ENCODE assay signal across 21 cellular contexts in the genomic region with DNA sequence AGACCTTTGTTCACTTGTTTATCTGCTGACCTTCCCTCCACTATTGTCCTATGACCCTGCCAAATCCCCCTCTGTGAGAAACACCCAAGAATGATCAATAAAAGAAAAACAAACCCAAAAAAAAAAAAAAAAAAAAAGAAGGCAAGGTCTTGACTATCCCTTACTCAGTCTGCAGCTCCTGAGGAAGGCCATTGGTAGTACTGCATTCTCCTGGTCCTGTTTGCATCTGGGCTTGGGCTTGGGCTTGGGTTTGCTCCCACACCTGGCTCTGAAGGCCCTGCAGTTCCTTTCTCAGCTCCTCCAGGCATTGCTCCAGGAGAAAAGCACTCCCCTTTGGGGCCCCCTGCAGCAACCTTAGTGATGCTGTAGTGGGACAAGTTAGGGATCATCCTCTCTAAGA. TPM values are rescaled to one million over a fixed set of nuclear protein-coding genes. Genes with fewer than 3 reads are reported as not detected.
DNase-seq lines count a peak whose midpoint lies in the region; FAIRE-seq and TF ChIP-seq lines count a peak whose summit lies in the region.
"Had no signal": no experiment of that assay in that cellular context is flagged by ENCODE, and none has a peak within 500 bp of the region (broad histone marks: within the 10 kb centered on the region; RNA-seq: fewer than 3 reads in every experiment).

No MANE protein-coding gene starts in this region.

- H3K27me3 ChIP-seq in H1 (replicated peaks in 1 of 4; ENCODE audit: control insufficient read depth in 3 of 4, extremely low read depth in 1 of 4, insufficient read depth in 3 of 4, low read length in 3 of 4) (no peaks in the 10 kb centered on the region), neural progenitor cell (no peaks in the 10 kb centered on the region), H9 (ENCODE audit: insufficient read depth, low read length) (no peaks in the 10 kb centered on the region)
- H3K27me3 ChIP-seq: heart left ventricle, transverse colon had no signal

- H3K56ac ChIP-seq in H1 (replicated peaks; ENCODE audit: insufficient read length, low read depth, low read length) (no peak overlapping the region), H9 (ENCODE audit: insufficient read length, low read depth, low read length) (no peak overlapping the region)

- POLR2A ChIA-PET in activated CD4-positive, alpha-beta T cell treated with anti-CD3 and anti-CD28 coated beads, Interleukin-2, amount 10 ng/mL, durations not matched to agents 7 days and 5 days (lab: Charles Lee): no interaction called here
- POLR2A ChIA-PET in OCI-LY7 (lab: Charles Lee): interaction anchor here (0.6 to 4.0 kb wide), 2 partner anchors 158 to 172 kb away, joined by 5 to 22 read pairs; partner anchors contain the start of genes HPDL, MUTYH and TOE1
- POLR2A ChIA-PET in H1 (lab: Charles Lee; ENCODE audit: partially characterized antibody): interaction anchor here (0.6 to 16.2 kb wide), 8 partner anchors 7 to 679 kb away, joined by 3 to 429 read pairs (median 16); partner anchors contain the start of genes HPDL, PRDX1 and TESK2

- H3K9me3 ChIP-seq in OCI-LY7 (ENCODE audit: low read length) (no peaks in the 10 kb centered on the region), H1 (ENCODE audit: insufficient read depth in 2 of 2, low read depth in 1 of 2, low read length in 1 of 2) (peaks cover 0 to 10% of the 10 kb centered on the region in 2 experiments; a peak in 2 of 4 replicates), neural progenitor cell (ENCODE audit: low read depth) (no peaks in the 10 kb centered on the region), H9 (ENCODE audit: control insufficient read depth, low read depth, low read length) (no peaks in the 10 kb centered on the region)
- H3K9me3 ChIP-seq: A549, heart left ventricle, transverse colon had no signal

- H4K20me1 ChIP-seq in OCI-LY7 (ENCODE audit: insufficient read depth, low read length): no peaks in the 10 kb centered on the region
- H4K20me1 ChIP-seq in H1 (replicated peaks in 1 of 2; ENCODE audit: control insufficient read depth in 1 of 2, insufficient read depth in 2 of 2, low read length in 2 of 2): no peaks in the 10 kb centered on the region
- no peaks in the 10 kb centered on the region for H4K20me1 ChIP-seq in neural progenitor cell (ENCODE audit: low read depth)
- H4K20me1 ChIP-seq in H9 (ENCODE audit: control insufficient read depth, insufficient read depth, insufficient read length): no peaks in the 10 kb centered on the region

- H2BK15ac ChIP-seq in H1 (ENCODE audit: low read length) (no peak overlapping the region), H9 (ENCODE audit: low read depth, low read length) (no peak overlapping the region)

- H3K36me3 ChIP-seq in OCI-LY7 (ENCODE audit: insufficient read depth, low read length): no peaks in the 10 kb centered on the region; the same call in 1 of the 2 replicates
- no peaks in the 10 kb centered on the region for H3K36me3 ChIP-seq in H1 (ENCODE audit: control insufficient read depth in 2 of 4, insufficient read depth in 4 of 4, low read length in 3 of 4)
- H3K36me3 ChIP-seq in neural progenitor cell: no peaks in the 10 kb centered on the region
- H3K36me3 ChIP-seq: transverse colon had no signal

- no peaks in the 10 kb centered on the region for H3K27me3 Mint-ChIP-seq in activated CD4-positive, alpha-beta T cell treated with anti-CD3 and anti-CD28 coated beads, Interleukin-2, amount 10 ng/mL, durations not matched to agents 7 days and 5 days
- H3K27me3 Mint-ChIP-seq in neural progenitor cell (ENCODE audit: insufficient read depth, low read depth): peaks cover 9% of the 10 kb centered on the region
- no peaks in the 10 kb centered on the region; the same call in 1 of the 2 replicates for H3K27me3 Mint-ChIP-seq in H9 (ENCODE audit: low read depth)
- H3K27me3 Mint-ChIP-seq: stimulated activated naive CD8-positive, alpha-beta T cell treated with anti-CD3 and anti-CD28 coated beads, Interleukin-15, Interleukin-2, amounts not matched to agents 100 ng/mL and 50 ng/mL, for 24 hours had no signal

- H3K4me3 Mint-ChIP-seq in activated CD4-positive, alpha-beta T cell treated with anti-CD3 and anti-CD28 coated beads, Interleukin-2, amount 10 ng/mL, durations not matched to agents 7 days and 5 days: peak overlapping the region; percentile 85
- peak overlapping the region; percentile 93 for H3K4me3 Mint-ChIP-seq in neural progenitor cell
- H3K4me3 Mint-ChIP-seq in H9: peak overlapping the region in 1 of 2 experiments; percentile 96; a peak in 1 of 5 replicates

- H2BK20ac ChIP-seq in H1 (ENCODE audit: low read length) (no peak overlapping the region), H9 (ENCODE audit: low read depth, low read length, poor library complexity, severe bottlenecking) (no peak overlapping the region)

- intact Hi-C loops in OCI-LY7 (cut with micrococcal nuclease; ENCODE audit: unreplicated experiment): loop anchor here (10.0 kb wide), 1 partner anchor 763 kb away; the partner anchor contains the start of genes KIF2C and RNU5D-1

- H3K79me2 ChIP-seq in OCI-LY7 (ENCODE audit: insufficient read depth, low read depth, low read length) (peaks cover 8% of the 10 kb centered on the region; the same call in 1 of the 2 replicates), H1 (ENCODE audit: control insufficient read depth in 1 of 2, insufficient read depth in 2 of 2, low read length in 2 of 2) (peaks cover 0 to 13% of the 10 kb centered on the region in 2 experiments; a peak in 2 of 4 replicates), neural progenitor cell (ENCODE audit: low read depth) (peaks cover 9% of the 10 kb centered on the region), H9 (ENCODE audit: insufficient read depth, low read length) (no peaks in the 10 kb centered on the region)

- FAIRE-seq in H1 (lab: Jason Lieb, UNC): no peak
- FAIRE-seq: A549, astrocyte, keratinocyte had no signal

- no peak overlapping the region for H3K9ac ChIP-seq in H1 (replicated peaks in 1 of 4; ENCODE audit: extremely low read depth in 1 of 4, low read depth in 3 of 4, low read length in 3 of 4)
- no peak overlapping the region for H3K9ac ChIP-seq in neural progenitor cell
- no peak overlapping the region for H3K9ac ChIP-seq in H9 (ENCODE audit: extremely low read depth, insufficient read length, low read length)

- TF ChIP-seq RAD21 in H1 (IDR thresholded peaks at IDR 0.05 in 1 of 2, conservative IDR thresholded peaks at IDR 0.05 in 1 of 2; ENCODE audit: low read depth in 2 of 2, low read length in 2 of 2): no peak

- TF ChIP-seq POLR2A in H1 (IDR thresholded peaks at IDR 0.05; ENCODE audit: control extremely low read depth in 1 of 2, low read depth in 2 of 2, low read length in 2 of 2): no peak

- H4K91ac ChIP-seq in H1 (replicated peaks; ENCODE audit: insufficient read length, low read length): no peak overlapping the region
- no peak overlapping the region for H4K91ac ChIP-seq in H9 (ENCODE audit: insufficient read length, low read depth, low read length)

- no peak for DNase-seq in activated CD4-positive, alpha-beta T cell treated with anti-CD3 and anti-CD28 coated beads, Interleukin-2, amount 10 ng/mL, durations not matched to agents 7 days and 5 days
- no peak for DNase-seq in activated CD4-positive, alpha-beta T cell treated with anti-CD3 and anti-CD28 coated beads, Interleukin-2, amount 50 U/mL, for 48 hours
- no peak for DNase-seq in OCI-LY7 (ENCODE audit: low spot score)
- no peak for DNase-seq in H1 (ENCODE audit: low read depth in 1 of 2, low spot score in 2 of 2)
- no peak for DNase-seq in neural progenitor cell (ENCODE audit: low spot score)
- DNase-seq in NCI-H524 (lab: John Stamatoyannopoulos, UW): no peak
- DNase-seq in H9: no peak
- DNase-seq in NCI-H510A (lab: John Stamatoyannopoulos, UW): no peak
- DNase-seq: activated effector memory CD4-positive, alpha-beta T cell treated with Interleukin-2 at 50 U/mL for 16 hours; C1 segment of cervical spinal cord; GOT3; heart left ventricle; NCI-H187; NCI-H2227 treated with DMSO at 0.1 percent for 48 hours; SW 1271; transverse colon had no signal

- TF ChIP-seq EP300 in H1 (IDR thresholded peaks at IDR 0.05; ENCODE audit: borderline replicate concordance in 1 of 2, low read depth in 2 of 2, low read length in 2 of 2): no peak

- H2AFZ ChIP-seq in OCI-LY7 (ENCODE audit: low read length) (no peak overlapping the region), H1 (ENCODE audit: low read length) (no peak overlapping the region), neural progenitor cell (replicated peaks) (no peak overlapping the region), H9 (ENCODE audit: low read length) (no peak overlapping the region)

- BruUV-seq in OCI-LY7 (replicated peaks; lab: Mats Ljungman, UMichigan): no TSS peak

- TF ChIP-seq CTCF in OCI-LY7 (conservative IDR thresholded peaks at IDR 0.05; ENCODE audit: low read length) (no peak), H1 (IDR thresholded peaks at IDR 0.05; ENCODE audit: control extremely low read depth in 1 of 3, insufficient read depth in 1 of 3, low read depth in 1 of 3, low read length in 3 of 3) (no peak), neural progenitor cell (IDR thresholded peaks at IDR 0.05) (no peak), H9 (conservative IDR thresholded peaks at IDR 0.05) (no peak)

- H3K27ac Mint-ChIP-seq in activated CD4-positive, alpha-beta T cell treated with anti-CD3 and anti-CD28 coated beads, Interleukin-2, amount 10 ng/mL, durations not matched to agents 7 days and 5 days: no peak overlapping the region
- H3K27ac Mint-ChIP-seq in neural progenitor cell: no peak overlapping the region
- H3K27ac Mint-ChIP-seq in H9: no peak overlapping the region
- H3K27ac Mint-ChIP-seq: mesothelial cell of epicardium had no signal

- peak overlapping the region; percentile 100 for H3K4me2 ChIP-seq in OCI-LY7 (ENCODE audit: low read length)
- H3K4me2 ChIP-seq in H1 (ENCODE audit: insufficient read depth in 1 of 2, low read depth in 2 of 2, low read length in 2 of 2): peak overlapping the region; percentile 10 to 84; a peak in 1 of 4 replicates
- peak overlapping the region; percentile 86 for H3K4me2 ChIP-seq in neural progenitor cell
- H3K4me2 ChIP-seq in H9 (ENCODE audit: insufficient read depth, insufficient read length, low read length): no peak overlapping the region

- H3K36me3 Mint-ChIP-seq in activated CD4-positive, alpha-beta T cell treated with anti-CD3 and anti-CD28 coated beads, Interleukin-2, amount 10 ng/mL, durations not matched to agents 7 days and 5 days (ENCODE audit: low read depth): peaks cover 2% of the 10 kb centered on the region
- H3K36me3 Mint-ChIP-seq in neural progenitor cell (no peaks in the 10 kb centered on the region), H9 (ENCODE audit: insufficient read depth in 1 of 3, low read depth in 3 of 3) (peaks cover 2 to 9% (median 9%) of the 10 kb centered on the region in 3 experiments; a peak in 6 of 7 replicates)
- H3K36me3 Mint-ChIP-seq: mesothelial cell of epicardium had no signal

- H3K23ac ChIP-seq in H1 (ENCODE audit: insufficient read length): no peak overlapping the region
- no peak overlapping the region for H3K23ac ChIP-seq in H9 (ENCODE audit: insufficient read length, low read depth, low read length)

- H2BK12ac ChIP-seq in H1 (ENCODE audit: low read depth, low read length) (no peak overlapping the region), H9 (ENCODE audit: insufficient read length, low read depth, low read length) (no peak overlapping the region)

- H3T11ph ChIP-seq in H9 (ENCODE audit: low read length): no peak overlapping the region

- H2BK5ac ChIP-seq in H1 (ENCODE audit: low read depth, low read length) (no peak overlapping the region), H9 (ENCODE audit: insufficient read length, low read length) (no peak overlapping the region)

- H3K27ac ChIP-seq in OCI-LY7 (ENCODE audit: low read depth, low read length, poor library complexity, severe bottlenecking) (no peak overlapping the region), H1 (ENCODE audit: low read depth, low read length) (no peak overlapping the region), neural progenitor cell (no peak overlapping the region), H9 (ENCODE audit: insufficient read length, low read depth, low read length) (no peak overlapping the region)
- H3K27ac ChIP-seq: heart left ventricle, transverse colon had no signal

- peaks cover 17% of the 10 kb centered on the region for H3F3A ChIP-seq in neural progenitor cell (ENCODE audit: low read depth)

- CTCF ChIA-PET in activated CD4-positive, alpha-beta T cell treated with anti-CD3 and anti-CD28 coated beads, Interleukin-2, amount 10 ng/mL, durations not matched to agents 7 days and 5 days (lab: Charles Lee): interaction anchor here (1.5 to 2.1 kb wide), 2 partner anchors 53 to 139 kb away, joined by 4 to 8 read pairs; partner anchors contain the start of gene AKR1A1
- CTCF ChIA-PET in OCI-LY7 (lab: Charles Lee; ENCODE audit: unreplicated experiment): no interaction called here
- CTCF ChIA-PET in H1 (lab: Charles Lee; ENCODE audit: partially characterized antibody): interaction anchor here (0.6 to 2.8 kb wide), 4 partner anchors 28 to 138 kb away, joined by 3 to 9 read pairs (median 4); no protein-coding TSS in a partner anchor

- H3K4me3 ChIP-seq in OCI-LY7 (ENCODE audit: low read depth, low read length, poor library complexity, severe bottlenecking) (peak overlapping the region; percentile 86), H1 (ENCODE audit: extremely low read depth in 1 of 4, insufficient read depth in 2 of 4, low read depth in 3 of 4, low read length in 4 of 4) (no peak overlapping the region), neural progenitor cell (no peak overlapping the region)
- H3K4me3 ChIP-seq: A549, transverse colon had no signal

- H3K4me1 ChIP-seq in OCI-LY7 (ENCODE audit: insufficient read depth, low read length, poor library complexity, severe bottlenecking) (peaks cover 24% of the 10 kb centered on the region), H1 (replicated peaks in 1 of 4; ENCODE audit: control insufficient read depth in 3 of 4, insufficient read depth in 4 of 4, low read length in 3 of 4) (peaks cover 0 to 10% (median 3%) of the 10 kb centered on the region in 4 experiments; a peak in 6 of 7 replicates), neural progenitor cell (peaks cover 16% of the 10 kb centered on the region), H9 (ENCODE audit: insufficient read depth, low read length) (peaks cover 8% of the 10 kb centered on the region)

- H3K18ac ChIP-seq in H1 (ENCODE audit: extremely low read depth, low read length) (no peak overlapping the region), H9 (ENCODE audit: insufficient read length, low read depth, low read length) (no peak overlapping the region)

- H3K4ac ChIP-seq in H1 (replicated peaks; ENCODE audit: insufficient read length, low read depth, low read length) (no peak overlapping the region), H9 (ENCODE audit: low read depth, low read length) (no peak overlapping the region)

- H3K79me1 ChIP-seq in H1 (ENCODE audit: low read depth, low read length) (no peaks in the 10 kb centered on the region), H9 (ENCODE audit: insufficient read depth, low read depth, low read length, poor library complexity, severe bottlenecking) (no peaks in the 10 kb centered on the region)

- H3K23me2 ChIP-seq in H1 (ENCODE audit: low read depth, low read length) (peaks cover 4% of the 10 kb centered on the region), H9 (ENCODE audit: insufficient read length, low read depth, low read length, poor library complexity, severe bottlenecking) (peaks cover 6% of the 10 kb centered on the region)

- H3K14ac ChIP-seq in H1 (ENCODE audit: insufficient read length): no peak overlapping the region
- H3K14ac ChIP-seq in H9 (ENCODE audit: insufficient read depth, low read length): no peak overlapping the region

- no peaks in the 10 kb centered on the region for H3K9me3 Mint-ChIP-seq in activated CD4-positive, alpha-beta T cell treated with anti-CD3 and anti-CD28 coated beads, Interleukin-2, amount 10 ng/mL, durations not matched to agents 7 days and 5 days
- H3K9me3 Mint-ChIP-seq in neural progenitor cell (peaks cover 8% of the 10 kb centered on the region), H9 (peaks cover 8 to 12% of the 10 kb centered on the region in 2 experiments; a peak in 4 of 5 replicates)
- H3K9me3 Mint-ChIP-seq: mesothelial cell of epicardium; stimulated activated naive CD8-positive, alpha-beta T cell treated with anti-CD3 and anti-CD28 coated beads, Interleukin-15, Interleukin-2, amounts not matched to agents 100 ng/mL and 50 ng/mL, for 24 hours had no signal

- H2AK5ac ChIP-seq in H1 (ENCODE audit: low read depth, low read length) (no peak overlapping the region), H9 (ENCODE audit: insufficient read length, low read length) (no peak overlapping the region)

- H4K5ac ChIP-seq in H1 (ENCODE audit: insufficient read length, low read depth, low read length) (no peak overlapping the region), H9 (ENCODE audit: insufficient read length, low read depth, low read length) (no peak overlapping the region)

- H4K8ac ChIP-seq in H1 (ENCODE audit: extremely low read depth, insufficient read depth, low read length): no peak overlapping the region
- H4K8ac ChIP-seq in H9 (replicated peaks; ENCODE audit: insufficient read length, low read depth, low read length): no peak overlapping the region

- H3K4me1 Mint-ChIP-seq in activated CD4-positive, alpha-beta T cell treated with anti-CD3 and anti-CD28 coated beads, Interleukin-2, amount 10 ng/mL, durations not matched to agents 7 days and 5 days: peaks cover 31% of the 10 kb centered on the region
- H3K4me1 Mint-ChIP-seq in neural progenitor cell (peaks cover 26% of the 10 kb centered on the region), H9 (peaks cover 20 to 28% of the 10 kb centered on the region in 2 experiments)

- no peaks in the 10 kb centered on the region for H3K9me2 ChIP-seq in OCI-LY7 (ENCODE audit: insufficient read depth, low read length)

- H2BK120ac ChIP-seq in H1 (replicated peaks; ENCODE audit: low read depth, low read length) (no peak overlapping the region), H9 (ENCODE audit: low read depth, low read length, poor library complexity, severe bottlenecking) (no peak overlapping the region)

RNA-seq across cellular contexts. Expression of gene CCDC163, which starts 1.6 kb away (rescaled TPM):
- 1 to 10 TPM; 5.3 to 5.8 TPM for total RNA-seq in activated CD4-positive, alpha-beta T cell treated with anti-CD3 and anti-CD28 coated beads, Interleukin-2, amount 10 ng/mL, durations not matched to agents 7 days and 5 days
- 2.9 and 7.4 TPM in 2 replicates for total RNA-seq in OCI-LY7 (2014; rRNA removed; shearing (Covaris generic))
- total RNA-seq in OCI-LY7 (2022): 17.2 and 21.1 TPM in 2 replicates
- 3.7 and 3.8 TPM in 2 replicates for total RNA-seq in H1 (2021; fragmentation: NEBNext Ultra II Directional; extraction: Animal tissue kit (Norgen Biotek cat#: 25700))
- polyA plus RNA-seq in H1 (2011; rRNA removed): 5.0 and 6.0 TPM in 2 replicates
- 4.8 TPM for polyA plus RNA-seq in H1 (2011; cell fraction: cytosol; rRNA removed)
- 5.4 TPM for polyA plus RNA-seq in H1 (2011; cell fraction: nucleus; rRNA removed)
- polyA plus RNA-seq in H1 (2012, experiment 1 of 2): 3.8 to 5.2 TPM (median 4.3 TPM) in 4 replicates
- 2.7 TPM for polyA plus RNA-seq in H1 (2012, experiment 2 of 2)
- 2.9 TPM for polyA plus RNA-seq in H1 (2013, experiment 1 of 2)
- polyA plus RNA-seq in H1 (2013, experiment 2 of 2): 2.8 TPM
- polyA minus RNA-seq in H1 (2011; rRNA and poly(A)+ RNA removed): 5.8 and 6.9 TPM in 2 replicates
- 2.8 TPM for polyA minus RNA-seq in H1 (2011; cell fraction: cytosol; rRNA and poly(A)+ RNA removed)
- polyA minus RNA-seq in H1 (2011; cell fraction: nucleus; rRNA and poly(A)+ RNA removed): 3.4 TPM
- 1.7 TPM in 2 replicates for total RNA-seq in neural progenitor cell (ENCODE audit: low replicate concordance)
- total RNA-seq in H9 (2021): 1.4 and 2.4 TPM in 2 replicates

RNA-seq across cellular contexts. Expression of gene MMACHC, which starts 1.8 kb away (rescaled TPM):
- 1 to 10 TPM; 6.6 to 6.7 TPM for total RNA-seq in activated CD4-positive, alpha-beta T cell treated with anti-CD3 and anti-CD28 coated beads, Interleukin-2, amount 10 ng/mL, durations not matched to agents 7 days and 5 days
- total RNA-seq in OCI-LY7 (2014; rRNA removed; shearing (Covaris generic)): 7.6 and 8.1 TPM in 2 replicates
- 13.3 and 15.9 TPM in 2 replicates for total RNA-seq in OCI-LY7 (2022)
- total RNA-seq in H1 (2021; fragmentation: NEBNext Ultra II Directional; extraction: Animal tissue kit (Norgen Biotek cat#: 25700)): 7.3 and 9.8 TPM in 2 replicates
- 11.1 and 11.2 TPM in 2 replicates for polyA plus RNA-seq in H1 (2011; rRNA removed)
- 7.3 TPM for polyA plus RNA-seq in H1 (2011; cell fraction: cytosol; rRNA removed)
- polyA plus RNA-seq in H1 (2011; cell fraction: nucleus; rRNA removed): 9.6 TPM
- polyA plus RNA-seq in H1 (2012, experiment 1 of 2): 7.1 to 12.7 TPM (median 9.3 TPM) in 4 replicates
- polyA plus RNA-seq in H1 (2012, experiment 2 of 2): 6.4 TPM
- 7.6 TPM for polyA plus RNA-seq in H1 (2013, experiment 1 of 2)
- polyA plus RNA-seq in H1 (2013, experiment 2 of 2): 9.0 TPM
- polyA minus RNA-seq in H1 (2011; rRNA and poly(A)+ RNA removed): 13.9 and 21.2 TPM in 2 replicates
- 7.6 TPM for polyA minus RNA-seq in H1 (2011; cell fraction: cytosol; rRNA and poly(A)+ RNA removed)
- polyA minus RNA-seq in H1 (2011; cell fraction: nucleus; rRNA and poly(A)+ RNA removed): 9.5 TPM
- 3.1 and 5.8 TPM in 2 replicates for total RNA-seq in neural progenitor cell (ENCODE audit: low replicate concordance)
- 11.9 and 12.8 TPM in 2 replicates for total RNA-seq in H9 (2021)

RNA-seq across cellular contexts. Expression of gene TESK2, which starts 7.3 kb away (rescaled TPM):
- 1 to 10 TPM; 2.6 to 3.5 TPM for total RNA-seq in activated CD4-positive, alpha-beta T cell treated with anti-CD3 and anti-CD28 coated beads, Interleukin-2, amount 10 ng/mL, durations not matched to agents 7 days and 5 days
- 4.9 and 5.0 TPM in 2 replicates for total RNA-seq in OCI-LY7 (2014; rRNA removed; shearing (Covaris generic))
- total RNA-seq in OCI-LY7 (2022) (6.6 and 9.2 TPM in 2 replicates), neural progenitor cell (ENCODE audit: low replicate concordance) (10.5 and 14.9 TPM in 2 replicates), H9 (2021) (6.2 and 7.2 TPM in 2 replicates)
- total RNA-seq in H1 (2021; fragmentation: NEBNext Ultra II Directional; extraction: Animal tissue kit (Norgen Biotek cat#: 25700)): 10.9 and 12.6 TPM in 2 replicates
- 10.0 and 10.8 TPM in 2 replicates for polyA plus RNA-seq in H1 (2011; rRNA removed)
- 12.9 TPM for polyA plus RNA-seq in H1 (2011; cell fraction: cytosol; rRNA removed)
- polyA plus RNA-seq in H1 (2011; cell fraction: nucleus; rRNA removed): 17.3 TPM
- 9.6 to 11.7 TPM (median 10.3 TPM) in 4 replicates for polyA plus RNA-seq in H1 (2012, experiment 1 of 2)
- polyA plus RNA-seq in H1 (2012, experiment 2 of 2): 9.4 TPM
- 5.1 TPM for polyA plus RNA-seq in H1 (2013, experiment 1 of 2)
- 5.2 TPM for polyA plus RNA-seq in H1 (2013, experiment 2 of 2)
- 16.6 and 18.3 TPM in 2 replicates for polyA minus RNA-seq in H1 (2011; rRNA and poly(A)+ RNA removed)
- 10.1 TPM for polyA minus RNA-seq in H1 (2011; cell fraction: cytosol; rRNA and poly(A)+ RNA removed)
- polyA minus RNA-seq in H1 (2011; cell fraction: nucleus; rRNA and poly(A)+ RNA removed): 10.0 TPM

RNA-seq across cellular contexts. Expression of gene PRDX1, which starts 23.4 kb away (rescaled TPM):
- 100 to 1,000 TPM; 269 to 331 TPM for total RNA-seq in activated CD4-positive, alpha-beta T cell treated with anti-CD3 and anti-CD28 coated beads, Interleukin-2, amount 10 ng/mL, durations not matched to agents 7 days and 5 days
- 725 and 814 TPM in 2 replicates for total RNA-seq in OCI-LY7 (2014; rRNA removed; shearing (Covaris generic))
- 851 and 938 TPM in 2 replicates for total RNA-seq in OCI-LY7 (2022)
- total RNA-seq in H1 (2021; fragmentation: NEBNext Ultra II Directional; extraction: Animal tissue kit (Norgen Biotek cat#: 25700)): 1,354 and 1,418 TPM in 2 replicates
- polyA plus RNA-seq in H1 (2011; rRNA removed): 611 and 1,165 TPM in 2 replicates
- polyA plus RNA-seq in H1 (2011; cell fraction: cytosol; rRNA removed): 1,073 TPM
- 289 TPM for polyA plus RNA-seq in H1 (2011; cell fraction: nucleus; rRNA removed)
- polyA plus RNA-seq in H1 (2012, experiment 1 of 2): 1,250 to 1,913 TPM (median 1,350 TPM) in 4 replicates
- 731 TPM for polyA plus RNA-seq in H1 (2012, experiment 2 of 2)
- 1,094 TPM for polyA plus RNA-seq in H1 (2013, experiment 1 of 2)
- 1,165 TPM for polyA plus RNA-seq in H1 (2013, experiment 2 of 2)
- polyA minus RNA-seq in H1 (2011; rRNA and poly(A)+ RNA removed): 624 and 694 TPM in 2 replicates
- 277 TPM for polyA minus RNA-seq in H1 (2011; cell fraction: cytosol; rRNA and poly(A)+ RNA removed)
- polyA minus RNA-seq in H1 (2011; cell fraction: nucleus; rRNA and poly(A)+ RNA removed): 228 TPM
- 477 and 653 TPM in 2 replicates for total RNA-seq in neural progenitor cell (ENCODE audit: low replicate concordance)
- total RNA-seq in H9 (2021): 1,003 and 1,011 TPM in 2 replicates

RNA-seq across cellular contexts. Expression of gene AKR1A1, which starts 52.3 kb away (rescaled TPM):
- 100 to 1,000 TPM; 134 to 135 TPM for total RNA-seq in activated CD4-positive, alpha-beta T cell treated with anti-CD3 and anti-CD28 coated beads, Interleukin-2, amount 10 ng/mL, durations not matched to agents 7 days and 5 days
- total RNA-seq in OCI-LY7 (2014; rRNA removed; shearing (Covaris generic)): 110 and 142 TPM in 2 replicates
- total RNA-seq in OCI-LY7 (2022) (141 and 152 TPM in 2 replicates), neural progenitor cell (ENCODE audit: low replicate concordance) (129 and 167 TPM in 2 replicates), H9 (2021) (286 and 311 TPM in 2 replicates)
- total RNA-seq in H1 (2021; fragmentation: NEBNext Ultra II Directional; extraction: Animal tissue kit (Norgen Biotek cat#: 25700)): 334 and 344 TPM in 2 replicates
- polyA plus RNA-seq in H1 (2011; rRNA removed): 399 and 435 TPM in 2 replicates
- polyA plus RNA-seq in H1 (2011; cell fraction: cytosol; rRNA removed): 455 TPM
- polyA plus RNA-seq in H1 (2011; cell fraction: nucleus; rRNA removed): 500 TPM
- polyA plus RNA-seq in H1 (2012, experiment 1 of 2): 273 to 514 TPM (median 449 TPM) in 4 replicates
- 457 TPM for polyA plus RNA-seq in H1 (2012, experiment 2 of 2)
- polyA plus RNA-seq in H1 (2013, experiment 1 of 2): 245 TPM
- polyA plus RNA-seq in H1 (2013, experiment 2 of 2): 249 TPM
- polyA minus RNA-seq in H1 (2011; rRNA and poly(A)+ RNA removed): 363 and 374 TPM in 2 replicates
- polyA minus RNA-seq in H1 (2011; cell fraction: cytosol; rRNA and poly(A)+ RNA removed): 211 TPM
- 181 TPM for polyA minus RNA-seq in H1 (2011; cell fraction: nucleus; rRNA and poly(A)+ RNA removed)
